27 cellular contexts compared by ENCODE assay signal in the genomic region with DNA sequence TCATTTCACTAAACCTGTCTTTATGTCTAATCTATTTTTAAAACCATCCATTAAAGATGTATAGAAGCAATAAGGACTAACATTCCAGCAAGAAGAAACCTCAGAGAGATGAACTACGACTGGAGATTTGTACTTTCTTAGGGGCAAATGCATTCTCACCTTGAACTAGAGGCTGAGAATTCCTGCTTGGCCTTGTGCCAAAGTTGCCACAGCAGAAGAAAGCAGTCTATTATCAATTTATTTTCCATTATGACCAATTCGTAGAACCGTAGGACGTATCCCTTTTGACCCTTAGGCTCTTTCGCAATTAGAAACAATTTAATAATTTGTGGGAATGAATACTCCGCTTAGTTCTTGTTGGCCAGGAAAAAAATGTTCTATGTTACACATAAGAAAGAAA.
"Had no signal": no experiment of that assay in that cellular context is flagged by ENCODE, and none has a peak within 500 bp of the region (broad histone marks: within the 10 kb centered on the region; RNA-seq: fewer than 3 reads in every experiment).

No MANE protein-coding gene starts in this region.

- DNase-seq: islet precursor cell; left ventricle myocardium inferior; mesendoderm; naive B cell; natural killer cell; nephron progenitor cell; pancreas; posterior cingulate gyrus; retina; right cardiac atrium; stimulated activated CD4-positive, alpha-beta T cell treated with anti-CD3 and anti-CD28 coated beads, Interleukin-12 subunit alpha, Interleukin-12 subunit beta, amount 100 ng/mL, for 4 hours; stimulated activated CD4-positive, alpha-beta T cell treated with anti-CD3 and anti-CD28 coated beads, Interleukin-15, amount 100 ng/mL, for 24 hours; stimulated activated CD4-positive, alpha-beta T cell treated with anti-CD3 and anti-CD28 coated beads, Interleukin-2, amount 100 ng/mL, for 24 hours; stimulated activated CD4-positive, alpha-beta T cell treated with anti-CD3 and anti-CD28 coated beads, Interleukin-4, amount 100 ng/mL, for 1 hour; stimulated activated naive B cell treated with anti-CD40 and anti-IgM and Interleukin-4, amounts not matched to agents 10 μg/mL and 1 μg/mL and 100 μg/mL, for 72 hours; stimulated activated naive CD8-positive, alpha-beta T cell treated with anti-CD3 and anti-CD28 coated beads, Interleukin-15, Interleukin-2, amounts not matched to agents 100 U/mL and 50 U/mL, for 24 hours; stomach; testis; thyroid gland; transverse colon; upper lobe of left lung had no signal

- H3K9me3 ChIP-seq: left ventricle myocardium inferior, pancreas, prostate gland, stomach, testis, thyroid gland, transverse colon, upper lobe of left lung, vagina had no signal

- H2AFZ ChIP-seq: neural progenitor cell had no signal

- H3K27ac ChIP-seq: left ventricle myocardium inferior, neural progenitor cell, pancreas, prostate gland, skin epidermis, stomach, testis, thyroid gland, transverse colon, upper lobe of left lung, vagina had no signal

- H3K4me2 ChIP-seq: neural progenitor cell had no signal

- ATAC-seq: natural killer cell; pancreas; right cardiac atrium; sciatic nerve; stimulated activated naive B cell treated with anti-CD40 and anti-IgM and Interleukin-4, amounts not matched to agents 10 μg/mL and 1 μg/mL and 100 μg/mL, for 72 hours; stimulated activated naive CD8-positive, alpha-beta T cell treated with anti-CD3 and anti-CD28 coated beads, Interleukin-15, Interleukin-2, amounts not matched to agents 100 U/mL and 50 U/mL, for 24 hours had no signal

- H3K4me3 ChIP-seq: left ventricle myocardium inferior, lung, neural progenitor cell, pancreas, prostate gland, skin epidermis, stomach, testis, thyroid gland, transverse colon, upper lobe of left lung, vagina had no signal

- H3K27me3 ChIP-seq: neural progenitor cell, pancreas, stomach, testis, thyroid gland, transverse colon, upper lobe of left lung, vagina had no signal

- H3K4me1 ChIP-seq: left ventricle myocardium inferior, neural progenitor cell, pancreas, prostate gland, stomach, testis, thyroid gland, transverse colon, upper lobe of left lung, vagina had no signal

- H3K36me3 ChIP-seq: left ventricle myocardium inferior, neural progenitor cell, pancreas, prostate gland, stomach, thyroid gland, transverse colon, upper lobe of left lung, vagina had no signal

- H3K9ac ChIP-seq: neural progenitor cell had no signal
